In genomic region chr2:159072795-159073194, GRCh38 we compare ENCODE assay signal across 16 cellular contexts.
DNase-seq lines count a peak whose midpoint lies in the region; ATAC-seq and TF ChIP-seq lines count a peak whose summit lies in the region.
"Had no signal": no experiment of that assay in that cellular context is flagged by ENCODE, and none has a peak within 500 bp of the region (broad histone marks: within the 10 kb centered on the region; RNA-seq: fewer than 3 reads in every experiment).

No MANE protein-coding gene starts in this region.

- TF ChIP-seq POLR2A in esophagus muscularis mucosa (IDR thresholded peaks at IDR 0.05; ENCODE audit: low read depth) (no peak), GM18505 (IDR thresholded peaks at IDR 0.05; ENCODE audit: borderline replicate concordance, extremely low read depth, insufficient read depth, insufficient read length) (no peak)

- POLR2A ChIA-PET in GM10248 (lab: Yijun Ruan, JAX): no interaction called here

- intact Hi-C loops in esophagus muscularis mucosa (cut with DNase I): no loop called here

- no peaks in the 10 kb centered on the region for H3K27me3 ChIP-seq in esophagus muscularis mucosa
- H3K27me3 ChIP-seq: neutrophil had no signal

- H3K27ac Mint-ChIP-seq in mesothelial cell of epicardium: peak overlapping the region; percentile 88
- H3K27ac Mint-ChIP-seq: stimulated activated naive CD8-positive, alpha-beta T cell treated with anti-CD3 and anti-CD28 coated beads, Interleukin-15, amount 100 ng/mL, for 72 hours had no signal

- DNase-seq in Daoy (ENCODE audit: low read depth) (peak; percentile 42), esophagus muscularis mucosa (ENCODE audit: extremely low spot score) (no peak), mesothelial cell of epicardium (ENCODE audit: low spot score in 2 of 2, unreplicated experiment in 2 of 2) (no peak), GM10248 (ENCODE audit: extremely low spot score) (no peak), epidermal melanocyte (ENCODE audit: insufficient read length, low spot score) (no peak), cerebellar nuclear complex (lab: John Stamatoyannopoulos, UW) (no peak)
- DNase-seq: activated gamma-delta T cell; NCI-H187; NCI-H510A; stimulated activated naive CD8-positive, alpha-beta T cell treated with anti-CD3 and anti-CD28 coated beads, Interleukin-15, amount 100 ng/mL, for 72 hours had no signal

- H3K4me1 ChIP-seq in esophagus muscularis mucosa: peaks cover 41 to 73% (median 60%) of the 10 kb centered on the region in 4 donors

- H3K4me1 Mint-ChIP-seq in mesothelial cell of epicardium: peaks cover 51% of the 10 kb centered on the region
- H3K4me1 Mint-ChIP-seq: stimulated activated naive CD8-positive, alpha-beta T cell treated with anti-CD3 and anti-CD28 coated beads, Interleukin-15, amount 100 ng/mL, for 72 hours had no signal

- CTCF ChIA-PET in GM10248 (lab: Yijun Ruan, JAX): no interaction called here

- H3K27ac ChIP-seq in esophagus muscularis mucosa (replicated peaks in 1 of 4): peak overlapping the region; percentile 24 to 65 (median 52)
- H3K27ac ChIP-seq: neutrophil, VCaP had no signal

- 49% methylated on average over 2 of the region's 2 CpGs for WGBS in esophagus muscularis mucosa

- H3K4me3 ChIP-seq in esophagus muscularis mucosa: no peak overlapping the region
- H3K4me3 ChIP-seq: lung, skin epidermis had no signal

- H3K36me3 ChIP-seq in esophagus muscularis mucosa: no peaks in the 10 kb centered on the region
- H3K36me3 ChIP-seq: neutrophil had no signal

- ATAC-seq in SK-N-SH treated with all-trans-retinoic acid at 6 μM for 48 hours (no peak), GM18505 (IDR thresholded peaks at IDR 0.05; ENCODE audit: unreplicated experiment) (no peak)
- ATAC-seq: stimulated activated naive CD8-positive, alpha-beta T cell treated with anti-CD3 and anti-CD28 coated beads, Interleukin-15, amount 100 ng/mL, for 72 hours had no signal

- no peaks in the 10 kb centered on the region for H3K9me3 Mint-ChIP-seq in mesothelial cell of epicardium
- H3K9me3 Mint-ChIP-seq: stimulated activated naive CD8-positive, alpha-beta T cell treated with anti-CD3 and anti-CD28 coated beads, Interleukin-15, amount 100 ng/mL, for 72 hours had no signal

- TF ChIP-seq EP300 in esophagus muscularis mucosa (IDR thresholded peaks at IDR 0.05): no peak

- H3K36me3 Mint-ChIP-seq in mesothelial cell of epicardium: peaks cover 8% of the 10 kb centered on the region

- H3K9me3 ChIP-seq in esophagus muscularis mucosa: no peaks in the 10 kb centered on the region
- H3K9me3 ChIP-seq: neutrophil had no signal

- H3K27me3 Mint-ChIP-seq in mesothelial cell of epicardium (ENCODE audit: low read depth): no peaks in the 10 kb centered on the region
- H3K27me3 Mint-ChIP-seq: stimulated activated naive CD8-positive, alpha-beta T cell treated with anti-CD3 and anti-CD28 coated beads, Interleukin-15, amount 100 ng/mL, for 72 hours had no signal

- H3K4me3 Mint-ChIP-seq in mesothelial cell of epicardium: no peak overlapping the region
- H3K4me3 Mint-ChIP-seq: stimulated activated naive CD8-positive, alpha-beta T cell treated with anti-CD3 and anti-CD28 coated beads, Interleukin-15, amount 100 ng/mL, for 72 hours had no signal

- TF ChIP-seq CTCF in esophagus muscularis mucosa (IDR thresholded peaks at IDR 0.05) (no peak), mesothelial cell of epicardium (IDR thresholded peaks at IDR 0.05; ENCODE audit: unreplicated experiment) (no peak), GM10248 (IDR thresholded peaks at IDR 0.05; ENCODE audit: control extremely low read depth, extremely low read depth, low read depth, missing control alignments) (no peak)

TF ChIP-seq in SK-N-SH treated with all-trans-retinoic acid at 6 μM for 48 hours, 23 proteins besides CTCF, POLR2A, EP300 and RAD21:
- 0 out of 2 replicates have a peak, but pooled peaks have one; percentile 32 for TF ChIP-seq ZC3H10 (CRISPR knock-in tag; IDR thresholded peaks at IDR 0.05)
- TF ChIP-seq ESRRG (CRISPR knock-in tag; IDR thresholded peaks at IDR 0.05): no peak
